25 cellular contexts compared by ENCODE assay signal in genomic region chr13:30933334-30933681, GRCh38. TPM values are rescaled to one million over a fixed set of nuclear protein-coding genes. Genes with fewer than 3 reads are reported as not detected.
"Had no signal": no experiment of that assay in that cellular context is flagged by ENCODE, and none has a peak within 500 bp of the region (broad histone marks: within the 10 kb centered on the region; RNA-seq: fewer than 3 reads in every experiment).

No MANE protein-coding gene starts in this region.

- H3K36me3 Mint-ChIP-seq: mesothelial cell of epicardium; stimulated activated memory B cell treated with anti-CD40 and anti-IgM and Interleukin-4, amounts not matched to agents 10 μg/mL and 1 μg/mL and 100 μg/mL, for 72 hours had no signal

- H3K36me3 ChIP-seq: breast epithelium, esophagus squamous epithelium, prostate gland, right lobe of liver, thoracic aorta, upper lobe of right lung had no signal

- H3K4me3 ChIP-seq: breast epithelium, esophagus squamous epithelium, lung, prostate gland, right lobe of liver, upper lobe of right lung had no signal

- ATAC-seq: activated T-cell treated with anti-CD3 and anti-CD28 coated beads, Interleukin-2, amount 50 U/mL, for 72 hours; effector memory CD8-positive, alpha-beta T cell; left colon; right lobe of liver; stimulated activated memory B cell treated with anti-CD40 and anti-IgM and Interleukin-4, amounts not matched to agents 10 μg/mL and 1 μg/mL and 100 μg/mL, for 72 hours had no signal

- H3K4me1 Mint-ChIP-seq: stimulated activated memory B cell treated with anti-CD40 and anti-IgM and Interleukin-4, amounts not matched to agents 10 μg/mL and 1 μg/mL and 100 μg/mL, for 72 hours had no signal

- DNase-seq: activated CD4-positive, alpha-beta T cell treated with anti-CD3 and anti-CD28 coated beads for 1 hour; activated CD8-positive, alpha-beta memory T cell treated with anti-CD3 and anti-CD28 coated beads for 24 hours; activated CD8-positive, alpha-beta memory T cell treated with anti-CD3 and anti-CD28 coated beads, Interleukin-2, amount 50 U/mL, for 48 hours; activated effector memory CD4-positive, alpha-beta T cell treated with anti-CD3 and anti-CD28 coated beads, Interleukin-2, amount 50 U/mL, for 16 hours; activated naive CD4-positive, alpha-beta T cell treated with anti-CD3 and anti-CD28 coated beads, Interleukin-2, amount 50 U/mL, for 16 hours; activated T-cell treated with anti-CD3 and anti-CD28 coated beads, Interleukin-2, amount 50 U/mL, for 72 hours; aorta; effector memory CD8-positive, alpha-beta T cell; esophagus squamous epithelium; islet precursor cell; left colon; nephron progenitor cell; right lobe of liver; stimulated activated CD4-positive, alpha-beta T cell treated with anti-CD3 and anti-CD28 coated beads, Interleukin-4, amount 100 ng/mL, for 4 hours; T-helper 2 cell; upper lobe of right lung had no signal

- H3K9me3 Mint-ChIP-seq: dendritic cell treated with granulocyte-macrophage colony-stimulating factor and Interleukin-4, amounts not matched to agents 40 ng/mL and 50 ng/mL, for 4 days; effector memory CD8-positive, alpha-beta T cell had no signal

- H3K27me3 ChIP-seq: breast epithelium, right lobe of liver had no signal

- H3K27ac ChIP-seq: breast epithelium, esophagus squamous epithelium, prostate gland, right lobe of liver, thoracic aorta, upper lobe of right lung, VCaP had no signal

- H3K27ac Mint-ChIP-seq: activated T-cell treated with anti-CD3 and anti-CD28 coated beads, Interleukin-2, amount 50 U/mL, for 72 hours; dendritic cell treated with granulocyte-macrophage colony-stimulating factor and Interleukin-4, amounts not matched to agents 40 ng/mL and 50 ng/mL, for 4 days; effector memory CD8-positive, alpha-beta T cell; mesothelial cell of epicardium; nephron progenitor cell; stimulated activated memory B cell treated with anti-CD40 and anti-IgM and Interleukin-4, amounts not matched to agents 10 μg/mL and 1 μg/mL and 100 μg/mL, for 72 hours had no signal

- H3K9me3 ChIP-seq: esophagus squamous epithelium, prostate gland, right lobe of liver, thoracic aorta had no signal

- H3K4me1 ChIP-seq: breast epithelium, prostate gland, right lobe of liver, upper lobe of right lung had no signal

- H3K4me3 Mint-ChIP-seq: dendritic cell treated with granulocyte-macrophage colony-stimulating factor and Interleukin-4, amounts not matched to agents 40 ng/mL and 50 ng/mL, for 4 days; effector memory CD8-positive, alpha-beta T cell; stimulated activated memory B cell treated with anti-CD40 and anti-IgM and Interleukin-4, amounts not matched to agents 10 μg/mL and 1 μg/mL and 100 μg/mL, for 72 hours had no signal

RNA-seq across cellular contexts. Expression of gene TEX26, which starts 0.9 kb away (rescaled TPM):
- total RNA-seq: activated T-cell treated with anti-CD3 and anti-CD28 coated beads, Interleukin-2, amount 50 U/mL, for 72 hours; chondrocyte; esophagus squamous epithelium; left colon; mesothelial cell of epicardium; prostate gland; thoracic aorta; upper lobe of right lung had no signal
